ENCODE assay signal across 8 cellular contexts in the genomic region with DNA sequence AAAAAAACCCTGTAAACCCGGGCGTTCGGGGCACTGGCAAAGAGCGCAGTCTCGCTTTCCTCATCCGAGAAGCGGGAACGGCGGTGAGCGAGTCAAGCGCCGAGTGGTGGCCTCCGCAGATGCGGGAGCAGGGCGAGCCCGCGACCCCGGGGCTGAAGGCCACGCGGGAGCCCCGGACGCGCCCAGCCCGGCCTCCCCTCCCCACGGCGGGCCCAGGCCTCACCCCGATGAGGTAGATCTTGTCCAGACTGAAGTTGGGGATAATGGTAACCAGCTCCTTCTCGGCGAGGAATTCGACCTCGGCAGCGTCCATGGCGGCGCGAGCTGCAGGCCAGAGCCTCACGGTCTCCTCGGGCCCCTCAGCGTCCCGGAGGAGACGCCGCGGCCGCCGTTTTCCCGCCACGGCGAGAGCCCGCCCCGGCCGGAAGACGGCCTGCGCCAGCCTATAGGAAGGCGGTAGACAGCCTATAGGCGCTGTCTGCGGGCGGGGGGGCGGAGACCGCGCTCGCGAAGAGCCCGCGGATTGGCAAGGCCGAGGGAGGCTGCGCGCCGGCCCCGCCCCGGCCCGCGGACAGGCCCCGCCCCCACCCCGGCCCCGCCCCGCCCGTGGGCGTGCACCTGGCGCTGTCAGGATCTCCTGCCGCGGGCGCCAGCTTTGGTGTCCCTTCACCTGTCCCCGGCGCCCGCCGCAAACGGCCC. TPM values are rescaled to one million over a fixed set of nuclear protein-coding genes. Genes with fewer than 3 reads are reported as not detected.
A peak's percentile ranks its signal among the peaks of the same experiment; 100 is the strongest.
DNase-seq lines count a peak whose midpoint lies in the region; ATAC-seq and TF ChIP-seq lines count a peak whose summit lies in the region.

Gene GINS2 (minus strand): TSS at position 369 of the 699 bp plus-strand sequence. CDS start 56 bp downstream, at position 313.

- CTCF ChIA-PET in PC-9 (lab: Charles Lee): interaction anchor here (0.6 kb wide), 1 partner anchor 573 kb away, joined by 5 read pairs; no protein-coding TSS in a partner anchor

- ATAC-seq in GM21526 (IDR thresholded peaks at IDR 0.05; ENCODE audit: low FRiP score, unreplicated experiment) (peak; percentile 88), esophagus mucosa (peak; percentile 99)

- DNase-seq in DMS 273 (lab: John Stamatoyannopoulos, UW; ENCODE audit: unreplicated experiment): peak; percentile 97
- peak; percentile 99 for DNase-seq in HuH-7.5 (ENCODE audit: low spot score)
- peak; percentile 84 to 89 for DNase-seq in PC-9
- peak; percentile 96 for DNase-seq in activated T-cell treated with anti-CD3 and anti-CD28 coated beads, Interleukin-2, amount 50 U/mL, for 1 hour
- peak; percentile 72 to 76 for DNase-seq in stimulated activated CD8-positive, alpha-beta memory T cell treated with anti-CD3 and anti-CD28 coated beads, Interleukin-7, amount 100 ng/mL, for 1 hour (ENCODE audit: low read depth in 2 of 2)

- H3K36me3 ChIP-seq in PC-9 (ENCODE audit: low read depth): no peaks in the 10 kb centered on the region
- no peaks in the 10 kb centered on the region for H3K36me3 ChIP-seq in muscle layer of duodenum (ENCODE audit: control insufficient read depth in 1 of 2, insufficient read depth in 2 of 2, low read length in 2 of 2)

- H3K9me2 ChIP-seq in PC-9 (ENCODE audit: insufficient read depth): no peaks in the 10 kb centered on the region

- H3K27ac ChIP-seq in PC-9: no peak within 1 kb of the TSS
- H3K27ac ChIP-seq in muscle layer of duodenum (ENCODE audit: low read length): no peak within 1 kb of the TSS

- no peaks in the 10 kb centered on the region for H4K20me1 ChIP-seq in PC-9 (ENCODE audit: insufficient read depth)

- intact Hi-C loops in PC-9 (cut with micrococcal nuclease; ENCODE audit: unreplicated experiment): no loop called here

- no peaks in the 10 kb centered on the region for H3K9me3 ChIP-seq in PC-9 (ENCODE audit: insufficient read depth, low read depth)
- H3K9me3 ChIP-seq in muscle layer of duodenum (ENCODE audit: control insufficient read depth in 1 of 2, low read length in 2 of 2): no peaks in the 10 kb centered on the region

- peaks cover 3% of the 10 kb centered on the region for H3F3A ChIP-seq in PC-9 (ENCODE audit: insufficient read depth, low read depth)

- peak within 1 kb of the TSS; percentile 93 for H3K4me2 ChIP-seq in PC-9

- POLR2A ChIA-PET in PC-9 (lab: Charles Lee; ENCODE audit: unreplicated experiment): interaction anchor here (0.6 kb wide), 1 partner anchor 91 kb away, joined by 4 read pairs; no protein-coding TSS in a partner anchor

- peaks cover 14% of the 10 kb centered on the region for H3K79me2 ChIP-seq in PC-9 (ENCODE audit: low read depth)

- H3K4me3 ChIP-seq in PC-9 (peak within 1 kb of the TSS; percentile 82), muscle layer of duodenum (ENCODE audit: low read depth in 1 of 2, low read length in 2 of 2) (peak within 1 kb of the TSS; percentile 44 to 78)

- TSS peak; percentile 22 for BruUV-seq in PC-9 (replicated peaks; lab: Mats Ljungman, UMichigan)

- no peaks in the 10 kb centered on the region for H3K27me3 ChIP-seq in PC-9 (ENCODE audit: insufficient read depth, low read depth)
- H3K27me3 ChIP-seq in muscle layer of duodenum (ENCODE audit: low read depth, low read length): peaks cover 4% of the 10 kb centered on the region

- TF ChIP-seq CTCF in PC-9 (conservative IDR thresholded peaks at IDR 0.05): no peak

- peak within 1 kb of the TSS; percentile 91 for H2AFZ ChIP-seq in PC-9

- H3K4me1 ChIP-seq in PC-9 (replicated peaks; ENCODE audit: insufficient read depth) (0 out of 2 replicates have a peak, but pooled peaks cover 5% of the 10 kb centered on the region), muscle layer of duodenum (ENCODE audit: control insufficient read depth in 1 of 2, insufficient read depth in 2 of 2, low read length in 2 of 2) (peaks cover 0 to 17% of the 10 kb centered on the region in 2 donors)

RNA-seq across cellular contexts. Expression of gene GINS2, which starts in this region (rescaled TPM):
- total RNA-seq in PC-9 (2021): 18.4 and 20.2 TPM in 2 replicates
- total RNA-seq in esophagus mucosa: 10.9 TPM
